8 cellular contexts compared by ENCODE assay signal in genomic region chr15:89647191-89647851, GRCh38. TPM values are rescaled to one million over a fixed set of nuclear protein-coding genes. Genes with fewer than 3 reads are reported as not detected.
DNase-seq lines count a peak whose midpoint lies in the region; ATAC-seq and TF ChIP-seq lines count a peak whose summit lies in the region.

No MANE protein-coding gene starts in this region.

- peaks cover 34% of the 10 kb centered on the region for H3K27me3 Mint-ChIP-seq in stimulated activated memory B cell treated with anti-CD40 and anti-IgM and Interleukin-4, amounts not matched to agents 10 μg/mL and 1 μg/mL and 100 μg/mL, for 72 hours

- H3K36me3 Mint-ChIP-seq in stimulated activated memory B cell treated with anti-CD40 and anti-IgM and Interleukin-4, amounts not matched to agents 10 μg/mL and 1 μg/mL and 100 μg/mL, for 72 hours = no peaks in the 10 kb centered on the region

- DNase-seq in ACHN = peak; percentile 15
- peak; percentile 54 for DNase-seq in GM19238 (ENCODE audit: insufficient read length, low spot score)
- DNase-seq in NCI-H82 treated with DMSO at 0.1 percent for 48 hours (lab: John Stamatoyannopoulos, UW; ENCODE audit: unreplicated experiment) = peak; percentile 4
- DNase-seq in activated CD8-positive, alpha-beta memory T cell treated with anti-CD3 and anti-CD28 coated beads, Interleukin-2, amount 50 U/mL, for 24 hours (ENCODE audit: extremely low read depth) = peak; percentile 34
- DNase-seq in epithelial cell of esophagus (ENCODE audit: low read depth) = peak; percentile 54
- DNase-seq in mucosa of gallbladder (ENCODE audit: low spot score) = peak; percentile 69

- H3K4me3 Mint-ChIP-seq in stimulated activated memory B cell treated with anti-CD40 and anti-IgM and Interleukin-4, amounts not matched to agents 10 μg/mL and 1 μg/mL and 100 μg/mL, for 72 hours = no peak overlapping the region

- no peaks in the 10 kb centered on the region for H3K9me3 Mint-ChIP-seq in stimulated activated memory B cell treated with anti-CD40 and anti-IgM and Interleukin-4, amounts not matched to agents 10 μg/mL and 1 μg/mL and 100 μg/mL, for 72 hours

- no peak overlapping the region for H3K4me3 ChIP-seq in epithelial cell of esophagus (ENCODE audit: low read length)

- peak; percentile 56 for ATAC-seq in stimulated activated memory B cell treated with anti-CD40 and anti-IgM and Interleukin-4, amounts not matched to agents 10 μg/mL and 1 μg/mL and 100 μg/mL, for 72 hours
- ATAC-seq in GM19467 (IDR thresholded peaks at IDR 0.05; ENCODE audit: unreplicated experiment) = no peak

- peak; percentile 81 for TF ChIP-seq CTCF in epithelial cell of esophagus (IDR thresholded peaks at IDR 0.05; ENCODE audit: insufficient read depth, low read depth, low read length, missing control alignments)

- no peak overlapping the region for H3K27ac Mint-ChIP-seq in stimulated activated memory B cell treated with anti-CD40 and anti-IgM and Interleukin-4, amounts not matched to agents 10 μg/mL and 1 μg/mL and 100 μg/mL, for 72 hours

- H3K4me1 Mint-ChIP-seq in stimulated activated memory B cell treated with anti-CD40 and anti-IgM and Interleukin-4, amounts not matched to agents 10 μg/mL and 1 μg/mL and 100 μg/mL, for 72 hours = peaks cover 9% of the 10 kb centered on the region

- in situ Hi-C loops in ACHN (cut with HindIII; ENCODE audit: low pct_ligation_motif_present, low pct_unique_long_range_greater_than_20kb, low sequenced_read_pairs) = no loop called here

RNA-seq across cellular contexts. Expression of gene KIF7, which starts 7.9 kb away (rescaled TPM):
- total RNA-seq in mucosa of gallbladder = 6.1 TPM

RNA-seq across cellular contexts. Expression of gene PLIN1, which starts 31.8 kb away (rescaled TPM):
- 0.89 TPM for total RNA-seq in mucosa of gallbladder

RNA-seq across cellular contexts. Expression of gene PEX11A, which starts 43.2 kb away (rescaled TPM):
- total RNA-seq in mucosa of gallbladder = 13.7 TPM

RNA-seq across cellular contexts. Expression of gene WDR93, which starts 43.3 kb away (rescaled TPM):
- total RNA-seq in mucosa of gallbladder = 0.49 TPM

Comparison
In these comparisons a context has a peak if more than half of its experiments do, and no peak if none do; other contexts are left out.
1. DNase-seq: peak in every context shown above with its lines; median percentile 69 in mucosa of gallbladder; 54 in GM19238; 54 in epithelial cell of esophagus; 34 in activated CD8-positive, alpha-beta memory T cell treated with anti-CD3 and anti-CD28 coated beads, Interleukin-2, amount 50 U/mL, for 24 hours; 15 in ACHN; 4 in NCI-H82 treated with DMSO at 0.1 percent for 48 hours.